In genomic region chr17:82000803-82001649, GRCh38 we compare ENCODE assay signal across 1 cellular context.
A peak's percentile ranks its signal among the peaks of the same experiment; 100 is the strongest.
TF ChIP-seq lines count a peak whose summit lies in the region.

No MANE protein-coding gene starts in this region.

TF ChIP-seq in HepG2, 621 proteins besides CTCF, POLR2A, EP300 and RAD21 (continued from another document and continues in another):
- no peak; the same call in 1 of the 2 replicates for TF ChIP-seq LRRFIP1 (CRISPR knock-in tag; conservative IDR thresholded peaks at IDR 0.05)
- TF ChIP-seq THYN1 (CRISPR knock-in tag; IDR thresholded peaks at IDR 0.05; ENCODE audit: borderline replicate concordance, low read depth), result no peak
- peak; percentile 95 for TF ChIP-seq HDAC1 (CRISPR knock-in tag; IDR thresholded peaks at IDR 0.05)
- TF ChIP-seq FLYWCH1 (CRISPR knock-in tag; IDR thresholded peaks at IDR 0.05), result no peak; the same call in 1 of the 2 replicates
- no peak; the same call in 1 of the 2 replicates for TF ChIP-seq BCL3 (CRISPR knock-in tag; IDR thresholded peaks at IDR 0.05)
- peak; percentile 100 for TF ChIP-seq ZSCAN25 (CRISPR knock-in tag; IDR thresholded peaks at IDR 0.05)
- TF ChIP-seq, protein P1, sequence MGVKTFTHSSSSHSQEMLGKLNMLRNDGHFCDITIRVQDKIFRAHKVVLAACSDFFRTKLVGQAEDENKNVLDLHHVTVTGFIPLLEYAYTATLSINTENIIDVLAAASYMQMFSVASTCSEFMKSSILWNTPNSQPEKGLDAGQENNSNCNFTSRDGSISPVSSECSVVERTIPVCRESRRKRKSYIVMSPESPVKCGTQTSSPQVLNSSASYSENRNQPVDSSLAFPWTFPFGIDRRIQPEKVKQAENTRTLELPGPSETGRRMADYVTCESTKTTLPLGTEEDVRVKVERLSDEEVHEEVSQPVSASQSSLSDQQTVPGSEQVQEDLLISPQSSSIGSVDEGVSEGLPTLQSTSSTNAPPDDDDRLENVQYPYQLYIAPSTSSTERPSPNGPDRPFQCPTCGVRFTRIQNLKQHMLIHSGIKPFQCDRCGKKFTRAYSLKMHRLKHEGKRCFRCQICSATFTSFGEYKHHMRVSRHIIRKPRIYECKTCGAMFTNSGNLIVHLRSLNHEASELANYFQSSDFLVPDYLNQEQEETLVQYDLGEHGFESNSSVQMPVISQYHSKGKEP (CRISPR knock-in tag; IDR thresholded peaks at IDR 0.05), result peak; percentile 28; the same call in 1 of the 2 replicates
- no peak for TF ChIP-seq PRMT3 (CRISPR knock-in tag; IDR thresholded peaks at IDR 0.05; ENCODE audit: borderline replicate concordance, low read depth)
- peak; percentile 56; the same call in 1 of the 2 replicates for TF ChIP-seq ARNT2 (CRISPR knock-in tag; IDR thresholded peaks at IDR 0.05; ENCODE audit: low read depth)
- TF ChIP-seq ZNF558 (CRISPR knock-in tag; IDR thresholded peaks at IDR 0.05; ENCODE audit: borderline replicate concordance), result no peak; the same call in none of the 2 replicates
- peak; percentile 76; the same call in 1 of the 2 replicates for TF ChIP-seq THAP7 (CRISPR knock-in tag; IDR thresholded peaks at IDR 0.05)
- TF ChIP-seq ZKSCAN1 (IDR thresholded peaks at IDR 0.05; ENCODE audit: low read length), result no peak
- TF ChIP-seq ZSCAN20 (CRISPR knock-in tag; IDR thresholded peaks at IDR 0.05; ENCODE audit: borderline replicate concordance), result 0 out of 2 replicates have a peak, but pooled peaks have one; percentile 88
- TF ChIP-seq, protein P2, sequence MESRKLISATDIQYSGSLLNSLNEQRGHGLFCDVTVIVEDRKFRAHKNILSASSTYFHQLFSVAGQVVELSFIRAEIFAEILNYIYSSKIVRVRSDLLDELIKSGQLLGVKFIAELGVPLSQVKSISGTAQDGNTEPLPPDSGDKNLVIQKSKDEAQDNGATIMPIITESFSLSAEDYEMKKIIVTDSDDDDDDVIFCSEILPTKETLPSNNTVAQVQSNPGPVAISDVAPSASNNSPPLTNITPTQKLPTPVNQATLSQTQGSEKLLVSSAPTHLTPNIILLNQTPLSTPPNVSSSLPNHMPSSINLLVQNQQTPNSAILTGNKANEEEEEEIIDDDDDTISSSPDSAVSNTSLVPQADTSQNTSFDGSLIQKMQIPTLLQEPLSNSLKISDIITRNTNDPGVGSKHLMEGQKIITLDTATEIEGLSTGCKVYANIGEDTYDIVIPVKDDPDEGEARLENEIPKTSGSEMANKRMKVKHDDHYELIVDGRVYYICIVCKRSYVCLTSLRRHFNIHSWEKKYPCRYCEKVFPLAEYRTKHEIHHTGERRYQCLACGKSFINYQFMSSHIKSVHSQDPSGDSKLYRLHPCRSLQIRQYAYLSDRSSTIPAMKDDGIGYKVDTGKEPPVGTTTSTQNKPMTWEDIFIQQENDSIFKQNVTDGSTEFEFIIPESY (CRISPR knock-in tag; IDR thresholded peaks at IDR 0.05), result peak; percentile 83
- 0 out of 2 replicates have a peak, but pooled peaks have one; percentile 8 for TF ChIP-seq FOXP1 (IDR thresholded peaks at IDR 0.05)
- peak; percentile 69; the same call in 1 of the 2 replicates for TF ChIP-seq FOXP1 (CRISPR knock-in tag; IDR thresholded peaks at IDR 0.05)
- TF ChIP-seq PATZ1 (CRISPR knock-in tag; IDR thresholded peaks at IDR 0.05), result peak; percentile 99
- no peak for TF ChIP-seq ZNF646 (CRISPR knock-in tag; IDR thresholded peaks at IDR 0.05)
- TF ChIP-seq, protein P3, sequence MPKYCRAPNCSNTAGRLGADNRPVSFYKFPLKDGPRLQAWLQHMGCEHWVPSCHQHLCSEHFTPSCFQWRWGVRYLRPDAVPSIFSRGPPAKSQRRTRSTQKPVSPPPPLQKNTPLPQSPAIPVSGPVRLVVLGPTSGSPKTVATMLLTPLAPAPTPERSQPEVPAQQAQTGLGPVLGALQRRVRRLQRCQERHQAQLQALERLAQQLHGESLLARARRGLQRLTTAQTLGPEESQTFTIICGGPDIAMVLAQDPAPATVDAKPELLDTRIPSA (CRISPR knock-in tag; IDR thresholded peaks at IDR 0.05; ENCODE audit: borderline replicate concordance), result peak; percentile 96
- TF ChIP-seq PHB2 (IDR thresholded peaks at IDR 0.05; ENCODE audit: partially characterized antibody), result no peak
- TF ChIP-seq MTF1 (CRISPR knock-in tag; IDR thresholded peaks at IDR 0.05), result 0 out of 2 replicates have a peak, but pooled peaks have one; percentile 78
- TF ChIP-seq SNAI1 (CRISPR knock-in tag; IDR thresholded peaks at IDR 0.05; ENCODE audit: borderline replicate concordance), result 0 out of 2 replicates have a peak, but pooled peaks have one; percentile 52
- peak; percentile 85 for TF ChIP-seq RBM39 (IDR thresholded peaks at IDR 0.05; ENCODE audit: low read depth, low read length, poor library complexity, severe bottlenecking)
- TF ChIP-seq ZNF616 (CRISPR knock-in tag; IDR thresholded peaks at IDR 0.05; ENCODE audit: low read depth), result 0 out of 2 replicates have a peak, but pooled peaks have one; percentile 88
- 0 out of 2 replicates have a peak, but pooled peaks have one; percentile 73 for TF ChIP-seq PRDM10 (CRISPR knock-in tag; IDR thresholded peaks at IDR 0.05; ENCODE audit: low read depth)
- peak; percentile 89 for TF ChIP-seq ZSCAN31 (CRISPR knock-in tag; IDR thresholded peaks at IDR 0.05; ENCODE audit: low read depth)
- TF ChIP-seq ZBTB7B (CRISPR knock-in tag; IDR thresholded peaks at IDR 0.05), result peak; percentile 99
- TF ChIP-seq ZNF75D (CRISPR knock-in tag; IDR thresholded peaks at IDR 0.05; ENCODE audit: borderline replicate concordance), result no peak
- peak; percentile 54 for TF ChIP-seq MEF2D (CRISPR knock-in tag; IDR thresholded peaks at IDR 0.05)
- TF ChIP-seq ATF5 (CRISPR knock-in tag; IDR thresholded peaks at IDR 0.05; ENCODE audit: low read depth), result no peak; the same call in 1 of the 2 replicates
